ENCODE assay signal across 31 cellular contexts in genomic region chr2:115413796-115414195, GRCh38.
"Had no signal": no experiment of that assay in that cellular context is flagged by ENCODE, and none has a peak within 500 bp of the region (broad histone marks: within the 10 kb centered on the region; RNA-seq: fewer than 3 reads in every experiment).

No MANE protein-coding gene starts in this region.

- H3K36me3 Mint-ChIP-seq: activated CD8-positive, alpha-beta memory T cell treated with anti-CD3 and anti-CD28 coated beads, Interleukin-2, amount 10 ng/mL, durations not matched to agents 7 days and 5 days; activated naive CD8-positive, alpha-beta T cell treated with anti-CD3 and anti-CD28 coated beads for 36 hours had no signal

- H3K27ac Mint-ChIP-seq: activated CD4-positive, alpha-beta memory T cell treated with anti-CD3 and anti-CD28 coated beads, Interleukin-2, amount 10 ng/mL, durations not matched to agents 7 days and 5 days; activated CD8-positive, alpha-beta memory T cell treated with anti-CD3 and anti-CD28 coated beads, Interleukin-2, amount 10 ng/mL, durations not matched to agents 7 days and 5 days; activated naive CD8-positive, alpha-beta T cell treated with anti-CD3 and anti-CD28 coated beads for 36 hours; activated T-cell treated with anti-CD3 and anti-CD28 coated beads, Interleukin-2, amount 50 U/mL, for 72 hours; activated T-helper 17 cell treated with anti-CD3 and anti-CD28 coated beads, Interleukin-2, amount 50 U/mL, for 72 hours had no signal

- H3K4me3 ChIP-seq: SJCRH30, SK-N-MC had no signal

- H3K27ac ChIP-seq: brain microvascular endothelial cell, KMS-11, SJCRH30, SK-N-MC, WERI-Rb-1 had no signal

- H3K36me3 ChIP-seq: brain microvascular endothelial cell, SJCRH30 had no signal

- ATAC-seq: activated CD8-positive, alpha-beta memory T cell treated with anti-CD3 and anti-CD28 coated beads, Interleukin-2, amount 10 ng/mL, durations not matched to agents 7 days and 5 days; activated T-cell treated with anti-CD3 and anti-CD28 coated beads, Interleukin-2, amount 50 U/mL, for 72 hours; activated T-helper 17 cell treated with anti-CD3 and anti-CD28 coated beads, Interleukin-2, amount 50 U/mL, for 72 hours; Panc1 had no signal

- H3K9me3 ChIP-seq: SJCRH30 had no signal

- H3K4me2 ChIP-seq: KMS-11 had no signal

- H3K27me3 ChIP-seq: brain microvascular endothelial cell, SJCRH30 had no signal

- H3K4me3 Mint-ChIP-seq: activated CD4-positive, alpha-beta memory T cell treated with anti-CD3 and anti-CD28 coated beads, Interleukin-2, amount 10 ng/mL, durations not matched to agents 7 days and 5 days; activated CD8-positive, alpha-beta memory T cell treated with anti-CD3 and anti-CD28 coated beads, Interleukin-2, amount 10 ng/mL, durations not matched to agents 7 days and 5 days; activated naive CD8-positive, alpha-beta T cell treated with anti-CD3 and anti-CD28 coated beads for 36 hours; activated T-cell treated with anti-CD3 and anti-CD28 coated beads, Interleukin-2, amount 50 U/mL, for 72 hours; activated T-helper 17 cell treated with anti-CD3 and anti-CD28 coated beads, Interleukin-2, amount 50 U/mL, for 72 hours had no signal

- H3K9ac ChIP-seq: KMS-11 had no signal

- DNase-seq: activated CD4-positive, alpha-beta memory T cell treated with anti-CD3 and anti-CD28 coated beads, Interleukin-2, amount 10 ng/mL, durations not matched to agents 7 days and 5 days; activated CD4-positive, alpha-beta T cell treated with anti-CD3 and anti-CD28 coated beads for 1 hour; activated CD4-positive, alpha-beta T cell treated with anti-CD3 and anti-CD28 coated beads for 48 hours; activated CD4-positive, CD25-positive, alpha-beta regulatory T cell; activated CD8-positive, alpha-beta memory T cell treated with anti-CD3 and anti-CD28 coated beads for 24 hours; activated CD8-positive, alpha-beta memory T cell treated with anti-CD3 and anti-CD28 coated beads, Interleukin-2, amount 10 ng/mL, durations not matched to agents 7 days and 5 days; activated CD8-positive, alpha-beta memory T cell treated with anti-CD3 and anti-CD28 coated beads, Interleukin-2, amount 50 U/mL, for 48 hours; activated effector memory CD4-positive, alpha-beta T cell treated with anti-CD3 and anti-CD28 coated beads, Interleukin-2, amount 50 U/mL, for 16 hours; activated naive CD4-positive, alpha-beta T cell; activated naive CD4-positive, alpha-beta T cell treated with anti-CD3 and anti-CD28 coated beads, Interleukin-2, amount 50 U/mL, for 16 hours; activated naive CD8-positive, alpha-beta T cell treated with anti-CD3 and anti-CD28 coated beads for 36 hours; activated T-cell treated with anti-CD3 and anti-CD28 coated beads, Interleukin-2, amount 50 U/mL, for 72 hours; brain microvascular endothelial cell; central memory CD4-positive, alpha-beta T cell; MM.1S; MV-4-11; NCI-H1092; NCI-H1436 treated with DMSO at 0.1 percent for 48 hours; NCI-H2029 treated with DMSO at 0.1 percent for 48 hours; NCI-H2171 treated with DMSO at 0.1 percent for 48 hours; NCI-H2227 treated with DMSO at 0.1 percent for 48 hours; NCI-H446 treated with DMSO at 0.1 percent for 48 hours; NCI-H524 treated with DMSO at 0.1 percent for 48 hours; SHP77; SJCRH30; T1000; WERI-Rb-1 had no signal

- H3K4me1 Mint-ChIP-seq: activated CD4-positive, alpha-beta memory T cell treated with anti-CD3 and anti-CD28 coated beads, Interleukin-2, amount 10 ng/mL, durations not matched to agents 7 days and 5 days; activated CD8-positive, alpha-beta memory T cell treated with anti-CD3 and anti-CD28 coated beads, Interleukin-2, amount 10 ng/mL, durations not matched to agents 7 days and 5 days; activated naive CD8-positive, alpha-beta T cell treated with anti-CD3 and anti-CD28 coated beads for 36 hours; activated T-helper 17 cell treated with anti-CD3 and anti-CD28 coated beads, Interleukin-2, amount 50 U/mL, for 72 hours had no signal

- H3K4me1 ChIP-seq: SJCRH30 had no signal

- H3K27me3 Mint-ChIP-seq: activated CD4-positive, alpha-beta memory T cell treated with anti-CD3 and anti-CD28 coated beads, Interleukin-2, amount 10 ng/mL, durations not matched to agents 7 days and 5 days; activated CD8-positive, alpha-beta memory T cell treated with anti-CD3 and anti-CD28 coated beads, Interleukin-2, amount 10 ng/mL, durations not matched to agents 7 days and 5 days; activated naive CD8-positive, alpha-beta T cell treated with anti-CD3 and anti-CD28 coated beads for 36 hours; activated T-helper 17 cell treated with anti-CD3 and anti-CD28 coated beads, Interleukin-2, amount 50 U/mL, for 72 hours had no signal
